Comparison of ENCODE assay signal across 19 cellular contexts in the genomic region with DNA sequence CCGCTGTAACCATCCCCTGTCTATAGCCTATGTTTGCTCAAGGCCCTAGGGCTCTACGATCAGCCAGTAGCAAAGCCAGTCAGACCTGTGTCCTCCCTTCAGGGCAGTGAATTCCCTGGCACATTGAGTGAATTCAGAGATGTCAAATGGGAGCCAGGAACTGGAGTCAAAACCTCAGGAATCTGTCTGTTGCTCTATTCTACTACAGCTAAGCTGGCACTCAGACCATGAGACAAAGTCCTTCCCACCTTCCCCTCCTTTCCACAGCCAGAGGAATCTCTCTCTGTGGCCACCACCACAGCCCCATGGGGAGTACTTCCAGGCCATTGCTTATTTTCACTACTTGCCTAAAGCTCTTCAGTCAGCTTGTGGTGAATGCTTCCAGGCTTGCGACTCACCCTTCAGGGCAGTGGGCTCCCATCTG.
DNase-seq lines count a peak whose midpoint lies in the region; ATAC-seq and TF ChIP-seq lines count a peak whose summit lies in the region.
"Had no signal": no experiment of that assay in that cellular context is flagged by ENCODE, and none has a peak within 500 bp of the region (broad histone marks: within the 10 kb centered on the region; RNA-seq: fewer than 3 reads in every experiment).

No MANE protein-coding gene starts in this region.

- no peaks in the 10 kb centered on the region for H3K36me3 Mint-ChIP-seq in T-helper 2 cell treated with Interferon-gamma antibody and Interleukin-4, amounts not matched to agents 5 μg/mL and 100 μg/mL, for 36 hours (ENCODE audit: low read depth)
- H3K36me3 Mint-ChIP-seq: activated naive CD8-positive, alpha-beta T cell treated with anti-CD3 and anti-CD28 coated beads, Interleukin-2, amount 10 ng/mL, durations not matched to agents 7 days and 5 days had no signal

- no peak for ATAC-seq in GM18519 (IDR thresholded peaks at IDR 0.05; ENCODE audit: low FRiP score, unreplicated experiment)
- no peak for ATAC-seq in GM21381 (IDR thresholded peaks at IDR 0.05; ENCODE audit: unreplicated experiment)
- ATAC-seq: esophagus mucosa; stimulated activated naive B cell treated with anti-CD40 and anti-IgM and Interleukin-4, amounts not matched to agents 10 μg/mL and 1 μg/mL and 100 μg/mL, for 72 hours had no signal

- no peak overlapping the region for H3K27ac ChIP-seq in substantia nigra (ENCODE audit: low read depth, low read length, poor library complexity, severe bottlenecking)
- H3K27ac ChIP-seq: coronary artery, sigmoid colon had no signal

- no peaks in the 10 kb centered on the region for H3K4me1 Mint-ChIP-seq in T-helper 2 cell treated with Interferon-gamma antibody and Interleukin-4, amounts not matched to agents 5 μg/mL and 100 μg/mL, for 36 hours (ENCODE audit: low read depth)
- H3K4me1 Mint-ChIP-seq: activated naive CD8-positive, alpha-beta T cell treated with anti-CD3 and anti-CD28 coated beads, Interleukin-2, amount 10 ng/mL, durations not matched to agents 7 days and 5 days; stimulated activated naive B cell treated with anti-CD40 and anti-IgM and Interleukin-4, amounts not matched to agents 10 μg/mL and 1 μg/mL and 100 μg/mL, for 72 hours had no signal

- TF ChIP-seq CTCF in astrocyte of the cerebellum (IDR thresholded peaks at IDR 0.05; ENCODE audit: low read depth, low read length, missing control alignments), result no peak

- DNase-seq in A172 (ENCODE audit: low spot score) (peak; percentile 40), GOT3 (lab: John Stamatoyannopoulos, UW) (peak; percentile 48), astrocyte of the cerebellum (ENCODE audit: low read depth) (peak; percentile 98), hepatic stellate cell (ENCODE audit: low spot score) (peak; percentile 9), substantia nigra (lab: John Stamatoyannopoulos, UW) (no peak)
- DNase-seq in T-helper 2 cell treated with Interferon-gamma antibody and Interleukin-4, amounts not matched to agents 5 μg/mL and 100 μg/mL, for 36 hours (ENCODE audit: low spot score), result no peak
- DNase-seq: activated CD4-positive, CD25-positive, alpha-beta regulatory T cell treated with anti-CD3 and anti-CD28 coated beads, Interleukin-2, amount 50 U/mL, for 72 hours; activated CD8-positive, alpha-beta memory T cell treated with anti-CD3 and anti-CD28 coated beads, Interleukin-2, amount 50 U/mL, for 4 hours; activated naive CD8-positive, alpha-beta T cell treated with anti-CD3 and anti-CD28 coated beads, Interleukin-2, amount 10 ng/mL, durations not matched to agents 7 days and 5 days; mesendoderm; NCI-H2081 treated with DMSO at 0.1 percent for 48 hours; NCI-H748 treated with DMSO at 0.1 percent for 48 hours; RPMI8226; sigmoid colon; stimulated activated naive B cell treated with anti-CD40 and anti-IgM and Interleukin-4, amounts not matched to agents 10 μg/mL and 1 μg/mL and 100 μg/mL, for 72 hours had no signal

- H3K4me3 ChIP-seq in astrocyte of the cerebellum (ENCODE audit: low read depth, low read length), result no peak overlapping the region
- H3K4me3 ChIP-seq: coronary artery, sigmoid colon had no signal

- H3K27me3 Mint-ChIP-seq in T-helper 2 cell treated with Interferon-gamma antibody and Interleukin-4, amounts not matched to agents 5 μg/mL and 100 μg/mL, for 36 hours (ENCODE audit: low read depth), result no peaks in the 10 kb centered on the region
- H3K27me3 Mint-ChIP-seq: activated naive CD8-positive, alpha-beta T cell treated with anti-CD3 and anti-CD28 coated beads, Interleukin-2, amount 10 ng/mL, durations not matched to agents 7 days and 5 days had no signal

- no peak overlapping the region for H3K4me3 Mint-ChIP-seq in T-helper 2 cell treated with Interferon-gamma antibody and Interleukin-4, amounts not matched to agents 5 μg/mL and 100 μg/mL, for 36 hours
- H3K4me3 Mint-ChIP-seq: activated naive CD8-positive, alpha-beta T cell treated with anti-CD3 and anti-CD28 coated beads, Interleukin-2, amount 10 ng/mL, durations not matched to agents 7 days and 5 days; stimulated activated naive B cell treated with anti-CD40 and anti-IgM and Interleukin-4, amounts not matched to agents 10 μg/mL and 1 μg/mL and 100 μg/mL, for 72 hours had no signal

- in situ Hi-C loops in astrocyte of the cerebellum (cut with HindIII; ENCODE audit: low sequenced_read_pairs), result no loop called here

- H3K9me3 Mint-ChIP-seq in T-helper 2 cell treated with Interferon-gamma antibody and Interleukin-4, amounts not matched to agents 5 μg/mL and 100 μg/mL, for 36 hours, result no peaks in the 10 kb centered on the region
- H3K9me3 Mint-ChIP-seq: activated naive CD8-positive, alpha-beta T cell treated with anti-CD3 and anti-CD28 coated beads, Interleukin-2, amount 10 ng/mL, durations not matched to agents 7 days and 5 days had no signal

- H3K27ac Mint-ChIP-seq in T-helper 2 cell treated with Interferon-gamma antibody and Interleukin-4, amounts not matched to agents 5 μg/mL and 100 μg/mL, for 36 hours, result no peak overlapping the region
- H3K27ac Mint-ChIP-seq: activated naive CD8-positive, alpha-beta T cell treated with anti-CD3 and anti-CD28 coated beads, Interleukin-2, amount 10 ng/mL, durations not matched to agents 7 days and 5 days; stimulated activated naive B cell treated with anti-CD40 and anti-IgM and Interleukin-4, amounts not matched to agents 10 μg/mL and 1 μg/mL and 100 μg/mL, for 72 hours had no signal

Comparison
In these comparisons a context has a peak if more than half of its experiments do, and no peak if none do; other contexts are left out.
1. DNase-seq: peak in A172 (single experiment), GOT3 (single experiment), astrocyte of the cerebellum (single experiment) and hepatic stellate cell (single experiment); none in T-helper 2 cell treated with Interferon-gamma antibody and Interleukin-4, amounts not matched to agents 5 μg/mL and 100 μg/mL, for 36 hours (single experiment) and substantia nigra (0 of 49).